Comparison of ENCODE assay signal across 8 cellular contexts in the genomic region with DNA sequence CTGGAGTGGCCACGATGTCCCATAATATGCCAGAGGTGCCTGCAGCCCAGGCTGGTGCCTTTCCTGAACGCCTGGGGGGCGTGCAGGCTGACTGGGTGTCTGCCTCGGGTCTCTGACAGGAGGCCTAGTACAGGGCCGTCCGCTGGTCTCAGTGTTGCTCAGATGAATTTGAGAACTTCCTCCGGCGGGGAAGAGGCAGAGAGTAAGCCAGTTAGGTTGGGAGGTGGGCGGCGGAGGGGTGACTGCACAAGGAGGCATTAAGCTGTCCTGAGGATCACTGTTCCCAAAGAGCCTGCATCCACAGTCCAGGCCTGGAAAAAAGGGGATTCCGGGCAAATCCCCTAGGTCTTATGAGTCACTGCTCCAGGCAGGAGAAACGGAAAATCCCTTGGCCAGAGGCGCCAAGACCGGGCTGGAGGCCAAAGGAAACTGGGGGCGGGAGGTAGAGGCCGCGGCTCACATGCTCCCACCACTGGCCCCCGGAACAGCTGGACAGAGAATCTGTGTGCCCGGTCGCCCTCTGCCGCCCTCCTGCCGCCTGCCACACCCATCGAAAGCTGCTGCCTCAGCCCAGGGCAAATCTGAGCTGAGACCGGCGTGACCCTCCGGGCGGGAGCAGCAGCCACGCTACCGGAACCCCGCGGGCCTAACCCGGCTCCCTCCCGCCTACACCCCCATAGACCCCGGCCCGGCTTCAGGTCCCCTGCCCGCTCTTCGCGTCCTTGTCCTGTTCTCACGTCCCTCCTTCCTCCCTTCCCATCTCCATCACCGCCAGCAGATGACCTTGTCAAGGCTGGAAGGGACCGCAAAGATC. TPM values are rescaled to one million over a fixed set of nuclear protein-coding genes. Genes with fewer than 3 reads are reported as not detected.
DNase-seq lines count a peak whose midpoint lies in the region; ATAC-seq, FAIRE-seq and TF ChIP-seq lines count a peak whose summit lies in the region.

No MANE protein-coding gene starts in this region.

- FAIRE-seq in keratinocyte (lab: Jason Lieb, UNC): no peak

- H3K4me3 ChIP-seq in ACC112 (ENCODE audit: low read depth, low read length) (peak overlapping the region; percentile 85), SJCRH30 (peak overlapping the region; percentile 55), keratinocyte (ENCODE audit: control insufficient read depth in 2 of 3, extremely low read depth in 1 of 3, insufficient read depth in 2 of 3, low read depth in 1 of 3, low read length in 3 of 3) (peak overlapping the region; percentile 43 to 84 (median 57)), skeletal muscle satellite cell (ENCODE audit: low read length) (peak overlapping the region; percentile 68)

- no peaks in the 10 kb centered on the region for H3K27me3 ChIP-seq in ACC112 (ENCODE audit: insufficient read depth, low read length)
- no peaks in the 10 kb centered on the region for H3K27me3 ChIP-seq in SJCRH30
- H3K27me3 ChIP-seq in keratinocyte (ENCODE audit: control insufficient read depth, extremely low read depth, insufficient read depth, low read length): peaks cover 2% of the 10 kb centered on the region
- H3K27me3 ChIP-seq in skeletal muscle satellite cell (ENCODE audit: control insufficient read depth, insufficient read depth, low read length): peaks cover 2% of the 10 kb centered on the region

- no peaks in the 10 kb centered on the region for H4K20me1 ChIP-seq in keratinocyte (ENCODE audit: control insufficient read depth, extremely low read depth, insufficient read depth, low read length)

- ATAC-seq in GM18502 (IDR thresholded peaks at IDR 0.05; ENCODE audit: poor library complexity, unreplicated experiment): peak; percentile 19
- ATAC-seq in GM18517 (IDR thresholded peaks at IDR 0.05; ENCODE audit: unreplicated experiment): no peak
- ATAC-seq in GM21786 (IDR thresholded peaks at IDR 0.05; ENCODE audit: unreplicated experiment): no peak

- no peaks in the 10 kb centered on the region for H3K79me2 ChIP-seq in ACC112 (ENCODE audit: control insufficient read depth, insufficient read depth, low read length, unreplicated experiment)
- H3K79me2 ChIP-seq in keratinocyte (ENCODE audit: control insufficient read depth, insufficient read depth, low read length): no peaks in the 10 kb centered on the region

- H2AFZ ChIP-seq in ACC112 (ENCODE audit: low read length, unreplicated experiment) (peak overlapping the region; percentile 15), keratinocyte (ENCODE audit: control insufficient read depth, low read length) (peak overlapping the region; percentile 4)

- H3K36me3 ChIP-seq in ACC112 (ENCODE audit: insufficient read depth, low read length): no peaks in the 10 kb centered on the region
- no peaks in the 10 kb centered on the region for H3K36me3 ChIP-seq in SJCRH30
- no peaks in the 10 kb centered on the region for H3K36me3 ChIP-seq in keratinocyte (ENCODE audit: control insufficient read depth in 2 of 2, extremely low read depth in 1 of 2, insufficient read depth in 2 of 2, low read length in 2 of 2)
- no peaks in the 10 kb centered on the region for H3K36me3 ChIP-seq in skeletal muscle satellite cell (ENCODE audit: insufficient read depth, low read length)

- H3K4me1 ChIP-seq in ACC112 (ENCODE audit: control insufficient read depth, insufficient read depth, low read length, unreplicated experiment) (peaks cover 35% of the 10 kb centered on the region), SJCRH30 (peaks cover 31% of the 10 kb centered on the region), keratinocyte (ENCODE audit: control insufficient read depth, extremely low read depth, insufficient read depth, low read length) (peaks cover 41% of the 10 kb centered on the region), skeletal muscle satellite cell (ENCODE audit: control insufficient read depth, insufficient read depth, low read length) (peaks cover 52% of the 10 kb centered on the region)

- H3K9ac ChIP-seq in keratinocyte (ENCODE audit: control insufficient read depth, extremely low read depth, insufficient read depth, low read length) (peak overlapping the region; percentile 83), skeletal muscle satellite cell (ENCODE audit: low read depth, low read length) (peak overlapping the region; percentile 77)

- peak overlapping the region; percentile 91 for H3K27ac ChIP-seq in ACC112 (ENCODE audit: low read depth, low read length)
- peak overlapping the region; percentile 66 for H3K27ac ChIP-seq in SJCRH30
- peak overlapping the region; percentile 86 for H3K27ac ChIP-seq in keratinocyte (ENCODE audit: control insufficient read depth, insufficient read depth, low read length)

- H3K9me1 ChIP-seq in keratinocyte (ENCODE audit: control insufficient read depth, extremely low read depth, insufficient read depth, low read length): no peaks in the 10 kb centered on the region

- H3K4me2 ChIP-seq in keratinocyte (ENCODE audit: control insufficient read depth, extremely low read depth, insufficient read depth, low read depth, low read length) (peak overlapping the region; percentile 74), skeletal muscle satellite cell (ENCODE audit: low read length) (peak overlapping the region; percentile 84)

- TF ChIP-seq CTCF in keratinocyte (optimal IDR thresholded peaks at IDR 0.05 in 1 of 3, IDR thresholded peaks at IDR 0.05 in 1 of 3, conservative IDR thresholded peaks at IDR 0.05 in 1 of 3; ENCODE audit: extremely low read depth in 1 of 3, insufficient read depth in 2 of 3, low read length in 3 of 3): peak in 1 of 3 experiments; percentile 21

- H3K9me3 ChIP-seq in SJCRH30 (replicated peaks) (no peaks in the 10 kb centered on the region), keratinocyte (ENCODE audit: control insufficient read depth, low read depth, low read length) (no peaks in the 10 kb centered on the region), skeletal muscle satellite cell (replicated peaks; ENCODE audit: low read length) (no peaks in the 10 kb centered on the region)

- dilution Hi-C loops in keratinocyte (cut with MboI; ENCODE audit: extremely low pct_ligation_motif_present, low sequenced_read_pairs): no loop called here

- DNase-seq in SJCRH30 (peak; percentile 98), cerebellar cortex (ENCODE audit: low spot score) (peak; percentile 50), keratinocyte (ENCODE audit: low read depth, low spot score) (no peak)

RNA-seq across cellular contexts. Expression of a gene that starts 1.2 kb away (rescaled TPM):
- total RNA-seq in SJCRH30 (2014; rRNA removed; shearing (Covaris generic)): 8.1 and 9.9 TPM in 2 replicates
- polyA plus RNA-seq in keratinocyte: 9.4 to 20.7 TPM (median 10.9 TPM) in 3 replicates
- polyA plus RNA-seq in keratinocyte (2011; ENCODE audit: low read depth): 2.0 TPM
- 9.2 and 15.3 TPM in 2 replicates for polyA plus RNA-seq in keratinocyte (2011; cell fraction: cytosol; rRNA removed)
- 14.9 and 19.4 TPM in 2 replicates for polyA plus RNA-seq in keratinocyte (2011; cell fraction: nucleus; rRNA removed)
- polyA plus RNA-seq in keratinocyte (2012; ENCODE audit: low replicate concordance): 14.6 and 22.2 TPM in 2 replicates
- 7.4 to 33.9 TPM (median 11.7 TPM) in 3 replicates for polyA minus RNA-seq in keratinocyte
- polyA minus RNA-seq in keratinocyte (2011; cell fraction: cytosol; rRNA and poly(A)+ RNA removed): 24.4 TPM
- polyA minus RNA-seq in keratinocyte (2011; cell fraction: nucleus; rRNA and poly(A)+ RNA removed): 8.6 and 8.8 TPM in 2 replicates
- 22.9 and 26.4 TPM in 2 replicates for total RNA-seq in skeletal muscle satellite cell (2012; rRNA removed)

RNA-seq across cellular contexts. Expression of a gene that starts 19.6 kb away (rescaled TPM):
- total RNA-seq in SJCRH30 (2014; rRNA removed; shearing (Covaris generic)): 7.4 and 7.9 TPM in 2 replicates
- polyA plus RNA-seq in keratinocyte: 7.4 to 10.6 TPM (median 7.8 TPM) in 3 replicates
- 2.1 TPM for polyA plus RNA-seq in keratinocyte (2011; ENCODE audit: low read depth)
- polyA plus RNA-seq in keratinocyte (2011; cell fraction: cytosol; rRNA removed): 4.5 and 7.2 TPM in 2 replicates
- polyA plus RNA-seq in keratinocyte (2011; cell fraction: nucleus; rRNA removed): 11.3 and 15.0 TPM in 2 replicates
- polyA plus RNA-seq in keratinocyte (2012; ENCODE audit: low replicate concordance): 3.9 and 10.1 TPM in 2 replicates
- 4.5 to 10.1 TPM (median 5.2 TPM) in 3 replicates for polyA minus RNA-seq in keratinocyte
- 8.6 TPM for polyA minus RNA-seq in keratinocyte (2011; cell fraction: cytosol; rRNA and poly(A)+ RNA removed)
- polyA minus RNA-seq in keratinocyte (2011; cell fraction: nucleus; rRNA and poly(A)+ RNA removed): 7.0 and 9.3 TPM in 2 replicates
- total RNA-seq in skeletal muscle satellite cell (2012; rRNA removed): 14.2 and 16.0 TPM in 2 replicates

RNA-seq across cellular contexts. Expression of a gene that starts 22.0 kb away (rescaled TPM):
- total RNA-seq in SJCRH30 (2014; rRNA removed; shearing (Covaris generic)): 36.3 and 38.3 TPM in 2 replicates
- polyA plus RNA-seq in keratinocyte: 17.0 to 41.4 TPM (median 23.3 TPM) in 3 replicates
- 96.6 TPM for polyA plus RNA-seq in keratinocyte (2011; ENCODE audit: low read depth)
- polyA plus RNA-seq in keratinocyte (2011; cell fraction: cytosol; rRNA removed): 21.2 and 27.5 TPM in 2 replicates
- polyA plus RNA-seq in keratinocyte (2011; cell fraction: nucleus; rRNA removed): 26.9 and 37.0 TPM in 2 replicates
- polyA plus RNA-seq in keratinocyte (2012; ENCODE audit: low replicate concordance): 66.2 and 117 TPM in 2 replicates
- 16.5 to 43.8 TPM (median 26.9 TPM) in 3 replicates for polyA minus RNA-seq in keratinocyte
- 35.9 TPM for polyA minus RNA-seq in keratinocyte (2011; cell fraction: cytosol; rRNA and poly(A)+ RNA removed)
- polyA minus RNA-seq in keratinocyte (2011; cell fraction: nucleus; rRNA and poly(A)+ RNA removed): 15.3 and 24.4 TPM in 2 replicates
- 15.1 and 18.5 TPM in 2 replicates for total RNA-seq in skeletal muscle satellite cell (2012; rRNA removed)

RNA-seq across cellular contexts. Expression of a gene that starts 27.5 kb away (rescaled TPM):
- 43.6 and 47.1 TPM in 2 replicates for total RNA-seq in SJCRH30 (2014; rRNA removed; shearing (Covaris generic))
- polyA plus RNA-seq in keratinocyte: 25.2 to 33.8 TPM (median 30.0 TPM) in 3 replicates
- polyA plus RNA-seq in keratinocyte (2011; ENCODE audit: low read depth): 55.2 TPM
- polyA plus RNA-seq in keratinocyte (2011; cell fraction: cytosol; rRNA removed): 15.3 and 25.6 TPM in 2 replicates
- polyA plus RNA-seq in keratinocyte (2011; cell fraction: nucleus; rRNA removed): 45.2 and 60.9 TPM in 2 replicates
- polyA plus RNA-seq in keratinocyte (2012; ENCODE audit: low replicate concordance): 34.2 and 40.5 TPM in 2 replicates
- polyA minus RNA-seq in keratinocyte: 9.3 to 94.3 TPM (median 20.0 TPM) in 3 replicates
- polyA minus RNA-seq in keratinocyte (2011; cell fraction: cytosol; rRNA and poly(A)+ RNA removed): 80.8 TPM
- polyA minus RNA-seq in keratinocyte (2011; cell fraction: nucleus; rRNA and poly(A)+ RNA removed): 17.9 and 24.0 TPM in 2 replicates
- 31.2 and 41.1 TPM in 2 replicates for total RNA-seq in skeletal muscle satellite cell (2012; rRNA removed)

RNA-seq across cellular contexts. Expression of a gene that starts 32.9 kb away (rescaled TPM):
- total RNA-seq in SJCRH30 (2014; rRNA removed; shearing (Covaris generic)): 1.4 and 3.2 TPM in 2 replicates
- 0.25 to 0.79 TPM (median 0.36 TPM) in 3 replicates for polyA plus RNA-seq in keratinocyte
- 0.55 TPM for polyA plus RNA-seq in keratinocyte (2011; ENCODE audit: low read depth)
- 0.23 and 0.35 TPM in 2 replicates for polyA plus RNA-seq in keratinocyte (2011; cell fraction: cytosol; rRNA removed)
- polyA plus RNA-seq in keratinocyte (2011; cell fraction: nucleus; rRNA removed): 1.0 and 2.1 TPM in 2 replicates
- polyA plus RNA-seq in keratinocyte (2012; ENCODE audit: low replicate concordance): 0.80 and 1.8 TPM in 2 replicates
- polyA minus RNA-seq in keratinocyte: 0.56 to 3.9 TPM (median 2.7 TPM) in 3 replicates
- polyA minus RNA-seq in keratinocyte (2011; cell fraction: cytosol; rRNA and poly(A)+ RNA removed): 1.5 TPM
- 1.1 and 2.3 TPM in 2 replicates for polyA minus RNA-seq in keratinocyte (2011; cell fraction: nucleus; rRNA and poly(A)+ RNA removed)
- total RNA-seq in skeletal muscle satellite cell (2012; rRNA removed): under 0.01 and 1.0 TPM in 2 replicates
